ENCODE assay signal across 8 cellular contexts in the genomic region with DNA sequence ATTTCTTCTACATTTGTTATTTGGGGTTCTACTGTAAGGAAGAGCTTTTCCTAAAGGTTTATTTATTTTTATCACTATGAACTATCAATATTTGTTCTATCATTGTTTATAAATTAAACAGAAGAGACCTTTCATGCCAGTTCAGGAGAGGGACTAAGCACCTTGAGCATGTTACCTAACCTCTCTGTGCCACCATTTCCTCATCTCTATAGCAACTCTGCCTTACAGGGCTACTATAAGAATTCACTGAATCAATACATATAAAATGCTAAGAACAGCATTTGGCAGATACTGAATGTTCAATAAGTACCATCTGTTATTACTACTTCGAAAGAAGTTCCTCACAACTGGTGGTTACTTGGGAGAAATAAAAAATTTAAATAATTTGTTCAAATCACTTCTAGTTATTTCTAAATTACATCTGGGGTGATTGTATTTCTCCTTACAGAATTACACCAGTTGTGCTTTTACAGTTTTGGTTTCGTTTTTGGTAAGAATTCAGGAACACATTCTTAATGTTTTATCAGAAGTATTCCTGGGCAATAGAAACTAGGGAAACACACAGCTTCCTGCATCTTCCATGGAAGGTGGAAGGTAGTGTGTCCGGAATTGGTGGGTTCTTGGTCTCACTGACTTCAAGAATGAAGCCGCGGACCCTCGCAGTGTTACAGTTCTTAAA. TPM values are rescaled to one million over a fixed set of nuclear protein-coding genes. Genes with fewer than 3 reads are reported as not detected.
DNase-seq lines count a peak whose midpoint lies in the region; ATAC-seq and TF ChIP-seq lines count a peak whose summit lies in the region.

No MANE protein-coding gene starts in this region.

- H3K27ac ChIP-seq in MM.1S (ENCODE audit: low read length), result peak overlapping the region; percentile 8; the same call in 1 of the 2 replicates
- H3K27ac ChIP-seq in effector memory CD4-positive, alpha-beta T cell (ENCODE audit: insufficient read depth, low read length, poor library complexity, severe bottlenecking), result peak overlapping the region; percentile 69

- peak overlapping the region; percentile 81 for H2AFZ ChIP-seq in MM.1S (ENCODE audit: low read length)

- CTCF ChIA-PET in activated CD4-positive, alpha-beta T cell treated with anti-CD3 and anti-CD28 coated beads, Interleukin-2, amount 10 ng/mL, durations not matched to agents 7 days and 5 days (lab: Charles Lee), result no interaction called here

- H3K27ac Mint-ChIP-seq in activated CD4-positive, alpha-beta T cell treated with anti-CD3 and anti-CD28 coated beads, Interleukin-2, amount 10 ng/mL, durations not matched to agents 7 days and 5 days, result peak overlapping the region; percentile 98
- H3K27ac Mint-ChIP-seq in stimulated activated naive CD8-positive, alpha-beta T cell treated with anti-CD3 and anti-CD28 coated beads, Interleukin-15, Interleukin-2, amounts not matched to agents 100 ng/mL and 50 ng/mL, for 24 hours, result peak overlapping the region; percentile 96

- no peak for ATAC-seq in HG03571 (IDR thresholded peaks at IDR 0.05; ENCODE audit: unreplicated experiment)

- no peaks in the 10 kb centered on the region for H3K27me3 ChIP-seq in MM.1S (replicated peaks; ENCODE audit: insufficient read depth, low read length)
- H3K27me3 ChIP-seq in effector memory CD4-positive, alpha-beta T cell (replicated peaks; ENCODE audit: control insufficient read depth, insufficient read depth, low read length, poor library complexity, severe bottlenecking), result no peaks in the 10 kb centered on the region

- no peaks in the 10 kb centered on the region for H3K9me3 Mint-ChIP-seq in activated CD4-positive, alpha-beta T cell treated with anti-CD3 and anti-CD28 coated beads, Interleukin-2, amount 10 ng/mL, durations not matched to agents 7 days and 5 days
- H3K9me3 Mint-ChIP-seq in stimulated activated naive CD8-positive, alpha-beta T cell treated with anti-CD3 and anti-CD28 coated beads, Interleukin-15, Interleukin-2, amounts not matched to agents 100 ng/mL and 50 ng/mL, for 24 hours, result no peaks in the 10 kb centered on the region

- POLR2A ChIA-PET in activated CD4-positive, alpha-beta T cell treated with anti-CD3 and anti-CD28 coated beads, Interleukin-2, amount 10 ng/mL, durations not matched to agents 7 days and 5 days (lab: Charles Lee), result no interaction called here

- H3K4me3 Mint-ChIP-seq in activated CD4-positive, alpha-beta T cell treated with anti-CD3 and anti-CD28 coated beads, Interleukin-2, amount 10 ng/mL, durations not matched to agents 7 days and 5 days, result peak overlapping the region; percentile 91
- H3K4me3 Mint-ChIP-seq in stimulated activated naive CD8-positive, alpha-beta T cell treated with anti-CD3 and anti-CD28 coated beads, Interleukin-15, Interleukin-2, amounts not matched to agents 100 ng/mL and 50 ng/mL, for 24 hours, result peak overlapping the region; percentile 98

- no peaks in the 10 kb centered on the region for H3K9me2 ChIP-seq in MM.1S (replicated peaks; ENCODE audit: insufficient read depth, low read length)

- H3K36me3 Mint-ChIP-seq in activated CD4-positive, alpha-beta T cell treated with anti-CD3 and anti-CD28 coated beads, Interleukin-2, amount 10 ng/mL, durations not matched to agents 7 days and 5 days (ENCODE audit: low read depth), result no peaks in the 10 kb centered on the region
- H3K36me3 Mint-ChIP-seq in stimulated activated naive CD8-positive, alpha-beta T cell treated with anti-CD3 and anti-CD28 coated beads, Interleukin-15, Interleukin-2, amounts not matched to agents 100 ng/mL and 50 ng/mL, for 24 hours (ENCODE audit: low read depth), result no peaks in the 10 kb centered on the region

- no peaks in the 10 kb centered on the region for H3K9me3 ChIP-seq in MM.1S (replicated peaks; ENCODE audit: insufficient read depth, low read length)
- no peaks in the 10 kb centered on the region for H3K9me3 ChIP-seq in effector memory CD4-positive, alpha-beta T cell (ENCODE audit: control insufficient read depth, low read length)

- peaks cover 6% of the 10 kb centered on the region for H3K4me1 Mint-ChIP-seq in activated CD4-positive, alpha-beta T cell treated with anti-CD3 and anti-CD28 coated beads, Interleukin-2, amount 10 ng/mL, durations not matched to agents 7 days and 5 days
- H3K4me1 Mint-ChIP-seq in stimulated activated naive CD8-positive, alpha-beta T cell treated with anti-CD3 and anti-CD28 coated beads, Interleukin-15, Interleukin-2, amounts not matched to agents 100 ng/mL and 50 ng/mL, for 24 hours (ENCODE audit: low read depth), result peaks cover 10% of the 10 kb centered on the region

- H3K4me2 ChIP-seq in MM.1S (ENCODE audit: low read depth, low read length), result peak overlapping the region; percentile 62

- peaks cover 3% of the 10 kb centered on the region; the same call in 1 of the 2 replicates for H3K4me1 ChIP-seq in MM.1S (ENCODE audit: low read length)
- H3K4me1 ChIP-seq in effector memory CD4-positive, alpha-beta T cell (ENCODE audit: control insufficient read depth, insufficient read depth, low read length, poor library complexity, severe bottlenecking), result no peaks in the 10 kb centered on the region

- DNase-seq in activated CD4-positive, alpha-beta T cell treated with anti-CD3 and anti-CD28 coated beads, Interleukin-2, amount 10 ng/mL, durations not matched to agents 7 days and 5 days, result no peak
- no peak for DNase-seq in activated CD4-positive, alpha-beta T cell treated with anti-CD3 and anti-CD28 coated beads, Interleukin-2, amount 50 U/mL, for 4 hours
- DNase-seq in MM.1S (peak; percentile 48), AG08396 (ENCODE audit: low spot score) (no peak)
- no peak for DNase-seq in effector memory CD4-positive, alpha-beta T cell
- no peak for DNase-seq in stimulated activated CD4-positive, alpha-beta T cell treated with anti-CD3 and anti-CD28 coated beads, Interleukin-1b, Interleukin-23, amount 100 ng/mL, for 48 hours

- TF ChIP-seq CTCF in MM.1S (IDR thresholded peaks at IDR 0.05; ENCODE audit: low read length), result no peak

- peak overlapping the region; percentile 70 for H3K4me3 ChIP-seq in MM.1S (ENCODE audit: low read length)
- peak overlapping the region; percentile 62 for H3K4me3 ChIP-seq in effector memory CD4-positive, alpha-beta T cell (ENCODE audit: insufficient read depth, low read depth, low read length, poor library complexity, severe bottlenecking)

- no peaks in the 10 kb centered on the region for H3K36me3 ChIP-seq in MM.1S (replicated peaks; ENCODE audit: insufficient read depth, low read length)
- H3K36me3 ChIP-seq in effector memory CD4-positive, alpha-beta T cell (ENCODE audit: control insufficient read depth, insufficient read depth, low read length), result no peaks in the 10 kb centered on the region

- H3K27me3 Mint-ChIP-seq in activated CD4-positive, alpha-beta T cell treated with anti-CD3 and anti-CD28 coated beads, Interleukin-2, amount 10 ng/mL, durations not matched to agents 7 days and 5 days, result peaks cover 2% of the 10 kb centered on the region
- H3K27me3 Mint-ChIP-seq in stimulated activated naive CD8-positive, alpha-beta T cell treated with anti-CD3 and anti-CD28 coated beads, Interleukin-15, Interleukin-2, amounts not matched to agents 100 ng/mL and 50 ng/mL, for 24 hours, result no peaks in the 10 kb centered on the region

- peak overlapping the region; percentile 62 for H3K9ac ChIP-seq in MM.1S (ENCODE audit: low read length)

- H3K79me2 ChIP-seq in MM.1S (ENCODE audit: low read length), result no peaks in the 10 kb centered on the region

- H4K20me1 ChIP-seq in MM.1S (ENCODE audit: insufficient read depth, low read length), result no peaks in the 10 kb centered on the region

- H3F3A ChIP-seq in MM.1S (ENCODE audit: insufficient read depth, low read length), result no peaks in the 10 kb centered on the region

RNA-seq across cellular contexts. Expression of gene EREG, which starts 32.9 kb away (rescaled TPM):
- total RNA-seq in activated CD4-positive, alpha-beta T cell treated with anti-CD3 and anti-CD28 coated beads, Interleukin-2, amount 10 ng/mL, durations not matched to agents 7 days and 5 days, result not detected

RNA-seq across cellular contexts. Expression of gene AREG, which starts 47.0 kb away (rescaled TPM):
- total RNA-seq in activated CD4-positive, alpha-beta T cell treated with anti-CD3 and anti-CD28 coated beads, Interleukin-2, amount 10 ng/mL, durations not matched to agents 7 days and 5 days, result under 1 TPM in 1 of 2 experiments, not detected in 1; 0.37 TPM
